Comparison of ENCODE assay signal across 1 cellular context in the genomic region with DNA sequence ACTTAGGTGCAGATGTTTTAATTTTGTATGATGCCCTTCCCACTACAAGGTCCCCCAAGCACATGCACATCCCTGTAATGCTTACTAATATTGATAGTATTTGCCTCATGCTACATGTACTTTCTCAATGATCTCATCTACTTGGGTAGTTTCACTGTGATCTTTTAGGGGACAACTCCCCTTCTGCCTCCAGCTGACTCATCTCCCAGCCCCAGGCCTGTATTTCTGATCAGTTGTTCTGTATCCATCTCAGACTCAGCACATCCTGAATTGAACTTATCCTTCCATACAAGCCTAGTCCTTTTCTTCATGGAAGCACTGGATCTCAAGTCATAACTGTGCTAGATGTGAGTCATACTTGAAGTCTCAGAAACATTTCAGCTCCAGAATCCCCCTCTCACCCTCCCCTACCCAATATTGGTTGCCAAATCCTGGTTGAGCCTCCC.
TF ChIP-seq lines count a peak whose summit lies in the region.

No MANE protein-coding gene starts in this region.

TF ChIP-seq in HepG2, 621 proteins besides CTCF, POLR2A, EP300 and RAD21 (continued from another document):
- TF ChIP-seq ZNF572 (CRISPR knock-in tag; IDR thresholded peaks at IDR 0.05) (no peak), ZNF567 (CRISPR knock-in tag; IDR thresholded peaks at IDR 0.05; ENCODE audit: borderline replicate concordance) (no peak), PHF5A (CRISPR knock-in tag; IDR thresholded peaks at IDR 0.05; ENCODE audit: low read depth, unreplicated experiment) (no peak), SCMH1 (CRISPR knock-in tag; IDR thresholded peaks at IDR 0.05; ENCODE audit: borderline replicate concordance) (no peak), ZNF775 (CRISPR knock-in tag; IDR thresholded peaks at IDR 0.05; ENCODE audit: borderline replicate concordance) (no peak), RFXAP (CRISPR knock-in tag; IDR thresholded peaks at IDR 0.05; ENCODE audit: borderline replicate concordance) (no peak), SMYD3 (CRISPR knock-in tag; IDR thresholded peaks at IDR 0.05) (no peak), FIP1L1 (IDR thresholded peaks at IDR 0.05; ENCODE audit: borderline replicate concordance, insufficient read depth, low read depth, low read length) (no peak), NFKBIZ (CRISPR knock-in tag; IDR thresholded peaks at IDR 0.05) (no peak), CHD2 (IDR thresholded peaks at IDR 0.05; ENCODE audit: low read depth, low read length) (no peak), SP2 (CRISPR knock-in tag; IDR thresholded peaks at IDR 0.05) (no peak)
- TF ChIP-seq, protein P1, sequence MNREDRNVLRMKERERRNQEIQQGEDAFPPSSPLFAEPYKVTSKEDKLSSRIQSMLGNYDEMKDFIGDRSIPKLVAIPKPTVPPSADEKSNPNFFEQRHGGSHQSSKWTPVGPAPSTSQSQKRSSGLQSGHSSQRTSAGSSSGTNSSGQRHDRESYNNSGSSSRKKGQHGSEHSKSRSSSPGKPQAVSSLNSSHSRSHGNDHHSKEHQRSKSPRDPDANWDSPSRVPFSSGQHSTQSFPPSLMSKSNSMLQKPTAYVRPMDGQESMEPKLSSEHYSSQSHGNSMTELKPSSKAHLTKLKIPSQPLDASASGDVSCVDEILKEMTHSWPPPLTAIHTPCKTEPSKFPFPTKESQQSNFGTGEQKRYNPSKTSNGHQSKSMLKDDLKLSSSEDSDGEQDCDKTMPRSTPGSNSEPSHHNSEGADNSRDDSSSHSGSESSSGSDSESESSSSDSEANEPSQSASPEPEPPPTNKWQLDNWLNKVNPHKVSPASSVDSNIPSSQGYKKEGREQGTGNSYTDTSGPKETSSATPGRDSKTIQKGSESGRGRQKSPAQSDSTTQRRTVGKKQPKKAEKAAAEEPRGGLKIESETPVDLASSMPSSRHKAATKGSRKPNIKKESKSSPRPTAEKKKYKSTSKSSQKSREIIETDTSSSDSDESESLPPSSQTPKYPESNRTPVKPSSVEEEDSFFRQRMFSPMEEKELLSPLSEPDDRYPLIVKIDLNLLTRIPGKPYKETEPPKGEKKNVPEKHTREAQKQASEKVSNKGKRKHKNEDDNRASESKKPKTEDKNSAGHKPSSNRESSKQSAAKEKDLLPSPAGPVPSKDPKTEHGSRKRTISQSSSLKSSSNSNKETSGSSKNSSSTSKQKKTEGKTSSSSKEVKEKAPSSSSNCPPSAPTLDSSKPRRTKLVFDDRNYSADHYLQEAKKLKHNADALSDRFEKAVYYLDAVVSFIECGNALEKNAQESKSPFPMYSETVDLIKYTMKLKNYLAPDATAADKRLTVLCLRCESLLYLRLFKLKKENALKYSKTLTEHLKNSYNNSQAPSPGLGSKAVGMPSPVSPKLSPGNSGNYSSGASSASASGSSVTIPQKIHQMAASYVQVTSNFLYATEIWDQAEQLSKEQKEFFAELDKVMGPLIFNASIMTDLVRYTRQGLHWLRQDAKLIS (CRISPR knock-in tag; IDR thresholded peaks at IDR 0.05): no peak
TF ChIP-seq in HepG2: peak in this region for 0.
